Comparison of ENCODE assay signal across 10 cellular contexts in genomic region chr7:2110586-2111396, GRCh38.
A peak's percentile ranks its signal among the peaks of the same experiment; 100 is the strongest.
DNase-seq lines count a peak whose midpoint lies in the region; ATAC-seq and TF ChIP-seq lines count a peak whose summit lies in the region.
"Had no signal": no experiment of that assay in that cellular context is flagged by ENCODE, and none has a peak within 500 bp of the region (broad histone marks: within the 10 kb centered on the region; RNA-seq: fewer than 3 reads in every experiment).

No MANE protein-coding gene starts in this region.

- no peak for ATAC-seq in HG03457 (IDR thresholded peaks at IDR 0.05; ENCODE audit: unreplicated experiment)

- no peaks in the 10 kb centered on the region for H3K27me3 Mint-ChIP-seq in activated naive CD4-positive, alpha-beta T cell treated with anti-CD3 and anti-CD28 coated beads for 36 hours (ENCODE audit: low read depth)

- H3K9me3 ChIP-seq in tibial nerve = no peaks in the 10 kb centered on the region

- H3K4me1 ChIP-seq in tibial nerve = peaks cover 0 to 68% (median 39%) of the 10 kb centered on the region in 4 donors

- H3K4me3 Mint-ChIP-seq in activated naive CD4-positive, alpha-beta T cell treated with anti-CD3 and anti-CD28 coated beads for 36 hours = no peak overlapping the region

- WGBS in tibial nerve, 2 donors = 49 to 55% methylated on average over 34 of the region's 34 CpGs

- CTCF ChIA-PET in activated naive CD4-positive, alpha-beta T cell treated with anti-CD3 and anti-CD28 coated beads for 36 hours (lab: Charles Lee) = no interaction called here

- H3K4me3 ChIP-seq in brain microvascular endothelial cell (ENCODE audit: low read depth, low read length) = no peak overlapping the region
- H3K4me3 ChIP-seq in tibial nerve = peak overlapping the region in 2 of 4 donors; percentile 1 to 12

- H3K27ac Mint-ChIP-seq in activated naive CD4-positive, alpha-beta T cell treated with anti-CD3 and anti-CD28 coated beads for 36 hours = peak overlapping the region; percentile 67

- no peak for TF ChIP-seq EP300 in tibial nerve (IDR thresholded peaks at IDR 0.05)

- peaks cover 9% of the 10 kb centered on the region for H3K36me3 Mint-ChIP-seq in activated naive CD4-positive, alpha-beta T cell treated with anti-CD3 and anti-CD28 coated beads for 36 hours (ENCODE audit: low read depth)

- no peak for TF ChIP-seq CTCF in brain microvascular endothelial cell (IDR thresholded peaks at IDR 0.05; ENCODE audit: low read depth, low read length, missing control alignments)
- no peak for TF ChIP-seq CTCF in tibial nerve (IDR thresholded peaks at IDR 0.05)

- peaks cover 35% of the 10 kb centered on the region for H3K4me1 Mint-ChIP-seq in activated naive CD4-positive, alpha-beta T cell treated with anti-CD3 and anti-CD28 coated beads for 36 hours (ENCODE audit: low read depth)

- H3K27me3 ChIP-seq in brain microvascular endothelial cell (replicated peaks) = no peaks in the 10 kb centered on the region
- H3K27me3 ChIP-seq in tibial nerve = no peaks in the 10 kb centered on the region

- TF ChIP-seq POLR2A in tibial nerve (IDR thresholded peaks at IDR 0.05) = no peak

- intact Hi-C loops in activated naive CD4-positive, alpha-beta T cell treated with anti-CD3 and anti-CD28 coated beads for 36 hours (cut with micrococcal nuclease) = no loop called here

- in situ Hi-C loops in brain microvascular endothelial cell (cut with HindIII; ENCODE audit: low pct_ligation_motif_present, low sequenced_read_pairs) = no loop called here

- H3K27ac ChIP-seq in brain microvascular endothelial cell = peak overlapping the region; percentile 86
- H3K27ac ChIP-seq in tibial nerve = peak overlapping the region; percentile 21 to 90 (median 58)

- no peaks in the 10 kb centered on the region for H3K9me3 Mint-ChIP-seq in activated naive CD4-positive, alpha-beta T cell treated with anti-CD3 and anti-CD28 coated beads for 36 hours

- no peak for DNase-seq in activated naive CD4-positive, alpha-beta T cell treated with anti-CD3 and anti-CD28 coated beads for 36 hours
- no peak for DNase-seq in activated naive CD4-positive, alpha-beta T cell treated with Interleukin-2 at 50 U/mL for 16 hours
- peak; percentile 23 for DNase-seq in brain microvascular endothelial cell
- peak; percentile 74 for DNase-seq in mucosa of gallbladder (ENCODE audit: low spot score)
- DNase-seq in tibial nerve (ENCODE audit: low spot score in 2 of 2) = no peak
- no peak for DNase-seq in T-helper 9 cell
- no peak for DNase-seq in T-helper 2 cell
- DNase-seq: midbrain, NCI-H2081 treated with DMSO at 0.1 percent for 48 hours had no signal

- no peaks in the 10 kb centered on the region for H3K36me3 ChIP-seq in brain microvascular endothelial cell (replicated peaks)
- H3K36me3 ChIP-seq in tibial nerve = peaks cover 0 to 14% (median 0%) of the 10 kb centered on the region in 3 donors

Comparison
In these comparisons a context has a peak if more than half of its experiments do, and no peak if none do; other contexts are left out.
1. DNase-seq: peak in brain microvascular endothelial cell (single experiment) and mucosa of gallbladder (single experiment); none in activated naive CD4-positive, alpha-beta T cell treated with anti-CD3 and anti-CD28 coated beads for 36 hours (single experiment), activated naive CD4-positive, alpha-beta T cell treated with Interleukin-2 at 50 U/mL for 16 hours (single experiment), tibial nerve (0 of 2), T-helper 9 cell (single experiment) and T-helper 2 cell (0 of 5).